8 cellular contexts compared by ENCODE assay signal in the genomic region with DNA sequence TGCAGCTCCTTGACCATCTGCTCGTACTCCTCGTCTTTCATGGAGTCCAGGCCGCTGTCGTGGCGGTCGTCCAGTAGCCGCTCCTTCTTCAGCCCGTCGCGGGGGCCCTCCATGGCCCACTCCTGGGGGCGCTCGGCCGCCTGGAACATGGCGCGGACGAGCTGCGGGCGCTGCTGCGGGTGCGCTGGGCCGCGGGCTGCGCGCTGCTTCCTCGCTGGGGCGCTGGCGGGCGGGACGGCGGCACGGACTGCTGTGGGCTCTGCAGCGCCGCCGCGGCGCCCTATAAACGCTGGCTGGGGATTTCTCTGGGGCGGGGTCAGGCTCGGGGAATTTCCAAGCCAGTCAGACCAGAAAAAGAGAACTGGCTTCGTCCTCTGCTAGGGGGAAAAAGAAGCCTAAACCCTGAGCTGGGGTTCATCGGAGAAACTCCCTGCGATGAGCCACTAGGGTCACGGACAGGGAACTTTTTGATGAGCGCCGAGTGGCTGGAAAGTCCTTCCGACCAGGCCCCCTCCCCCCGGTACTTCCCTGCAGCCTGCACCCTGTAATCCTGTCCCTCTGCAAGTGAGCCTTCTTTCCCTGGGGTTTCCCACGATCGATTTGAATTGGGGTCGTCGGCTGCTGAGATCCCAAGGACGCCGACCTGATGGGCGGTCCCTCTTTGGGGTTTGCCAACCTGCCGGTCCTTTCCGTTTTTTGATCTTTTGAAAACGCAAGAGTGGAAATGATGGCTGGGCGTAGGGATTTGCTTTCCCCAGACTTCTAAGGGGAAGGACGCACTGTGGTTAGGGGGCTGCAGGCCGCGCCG.
DNase-seq lines count a peak whose midpoint lies in the region; ATAC-seq lines count a peak whose summit lies in the region.

A gene with protein sequence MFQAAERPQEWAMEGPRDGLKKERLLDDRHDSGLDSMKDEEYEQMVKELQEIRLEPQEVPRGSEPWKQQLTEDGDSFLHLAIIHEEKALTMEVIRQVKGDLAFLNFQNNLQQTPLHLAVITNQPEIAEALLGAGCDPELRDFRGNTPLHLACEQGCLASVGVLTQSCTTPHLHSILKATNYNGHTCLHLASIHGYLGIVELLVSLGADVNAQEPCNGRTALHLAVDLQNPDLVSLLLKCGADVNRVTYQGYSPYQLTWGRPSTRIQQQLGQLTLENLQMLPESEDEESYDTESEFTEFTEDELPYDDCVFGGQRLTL (minus strand): TSS at position 254 of the 808 bp plus-strand sequence. CDS start 105 bp downstream, at position 149.

- DNase-seq in DMS153 (lab: John Stamatoyannopoulos, UW) (peak; percentile 69), HuH-7 (ENCODE audit: low spot score) (peak; percentile 60), OCI-M1 (lab: John Stamatoyannopoulos, UW) (peak; percentile 91), activated T-cell treated with anti-CD3 and anti-CD28 coated beads for 24 hours (ENCODE audit: low read depth) (peak; percentile 94), epithelial cell of prostate (ENCODE audit: low read depth, low spot score) (no peak)
- peak; percentile 91 to 93 for DNase-seq in stimulated activated CD8-positive, alpha-beta memory T cell treated with anti-CD3 and anti-CD28 coated beads, Interleukin-7, amount 100 ng/mL, for 1 hour (ENCODE audit: low read depth in 2 of 2)

- peak within 1 kb of the TSS; percentile 86 to 92 for H3K4me3 ChIP-seq in mucosa of rectum (ENCODE audit: low read length in 2 of 2)

- H3K9ac ChIP-seq in mucosa of rectum (ENCODE audit: low read depth in 1 of 2, low read length in 2 of 2) = peak within 1 kb of the TSS; percentile 92 to 100

- H3K9me3 ChIP-seq in mucosa of rectum (ENCODE audit: control insufficient read depth in 2 of 2, low read length in 2 of 2) = no peaks in the 10 kb centered on the region

- H3K27ac ChIP-seq in epithelial cell of prostate = peak within 1 kb of the TSS; percentile 98
- H3K27ac ChIP-seq in mucosa of rectum (ENCODE audit: low read depth in 2 of 2, low read length in 2 of 2) = peak within 1 kb of the TSS; percentile 100

- H3K27me3 ChIP-seq in mucosa of rectum (ENCODE audit: control insufficient read depth in 2 of 2, insufficient read depth in 2 of 2, low read length in 2 of 2) = no peaks in the 10 kb centered on the region

- peaks cover 32 to 38% of the 10 kb centered on the region in 2 donors for H3K36me3 ChIP-seq in mucosa of rectum (ENCODE audit: control insufficient read depth in 2 of 2, insufficient read depth in 2 of 2, low read length in 2 of 2)

- H3K4me1 ChIP-seq in mucosa of rectum (ENCODE audit: control insufficient read depth in 2 of 2, insufficient read depth in 2 of 2, low read length in 2 of 2) = peaks cover 33 to 40% of the 10 kb centered on the region in 2 donors

- ATAC-seq in GM21526 (IDR thresholded peaks at IDR 0.05; ENCODE audit: low FRiP score, unreplicated experiment) = peak; percentile 55
